8 cellular contexts compared by ENCODE assay signal in the genomic region with DNA sequence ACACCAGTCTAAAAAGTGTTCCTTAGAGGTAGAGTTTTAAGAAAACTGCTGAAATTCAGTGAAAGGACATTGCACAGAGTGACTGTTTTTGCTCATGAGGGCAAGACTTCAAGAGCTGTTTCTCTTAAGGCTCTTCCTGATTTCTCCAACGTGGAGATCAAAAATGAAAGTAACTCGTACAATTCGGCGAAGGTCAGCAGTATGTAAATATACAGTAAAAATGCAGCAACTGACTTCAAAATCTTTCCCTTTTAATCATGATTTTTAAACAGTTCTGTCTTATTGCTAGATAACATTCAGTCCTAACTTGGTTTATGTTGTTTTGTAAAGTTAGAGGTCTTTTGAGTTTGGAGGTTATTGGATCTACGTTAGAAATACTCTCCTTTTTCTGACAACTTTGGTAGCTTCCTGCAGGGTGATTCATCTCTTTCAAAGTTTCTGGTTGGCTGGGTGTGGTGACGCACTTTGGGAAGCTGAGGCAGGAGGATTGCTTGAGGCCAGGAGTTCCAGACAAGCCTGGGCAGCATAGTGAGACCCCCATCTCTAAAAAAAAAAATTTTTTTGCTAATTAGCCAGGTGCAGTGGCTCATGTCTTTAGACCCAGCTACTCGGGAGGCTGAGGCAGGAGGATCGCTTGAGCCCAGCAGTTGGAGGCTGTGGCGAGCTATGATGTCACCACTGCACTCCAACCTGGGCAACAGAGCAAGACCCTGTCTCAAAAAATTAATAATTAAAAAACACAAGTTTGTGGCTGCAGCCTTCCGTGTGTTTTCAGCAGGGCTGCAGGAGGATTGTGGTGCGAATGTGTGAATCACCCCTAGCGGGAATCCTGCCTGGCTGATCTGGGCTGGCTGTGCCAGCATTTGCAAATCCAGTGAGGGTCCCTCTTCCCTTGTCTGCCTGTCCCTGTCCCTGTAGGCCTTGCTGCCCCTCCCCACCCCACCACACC. TPM values are rescaled to one million over a fixed set of nuclear protein-coding genes. Genes with fewer than 3 reads are reported as not detected.
DNase-seq lines count a peak whose midpoint lies in the region; ATAC-seq, FAIRE-seq and TF ChIP-seq lines count a peak whose summit lies in the region.

No MANE protein-coding gene starts in this region.

- H3K79me2 ChIP-seq in K562 (ENCODE audit: control insufficient read depth, insufficient read depth, low read length), result peaks cover 31% of the 10 kb centered on the region

- H3K27me3 ChIP-seq in K562 (ENCODE audit: control insufficient read depth in 2 of 2, insufficient read depth in 2 of 2, low read length in 2 of 2) (no peaks in the 10 kb centered on the region), right lobe of liver (no peaks in the 10 kb centered on the region), thymus (ENCODE audit: control insufficient read depth, insufficient read depth) (no peaks in the 10 kb centered on the region)

- TF ChIP-seq CTCF in K562 (IDR thresholded peaks at IDR 0.05 in 2 of 3, conservative IDR thresholded peaks at IDR 0.05 in 1 of 3; ENCODE audit: insufficient read depth in 2 of 3, low read depth in 1 of 3, low read length in 3 of 3) (no peak), right lobe of liver (IDR thresholded peaks at IDR 0.05) (no peak)

- peak overlapping the region; percentile 48 to 52; a peak in 2 of 4 replicates for H3K9ac ChIP-seq in K562 (ENCODE audit: insufficient read depth in 1 of 2, low read depth in 2 of 2, low read length in 2 of 2)

- H3K4me3 ChIP-seq in K562 (no peak overlapping the region), right lobe of liver (peak overlapping the region; percentile 16 to 38 (median 20)), thymus (ENCODE audit: low read length) (peak overlapping the region; percentile 51)

- no peak overlapping the region for H2AFZ ChIP-seq in K562 (ENCODE audit: low read depth, low read length)

- TF ChIP-seq EP300 in K562 (IDR thresholded peaks at IDR 0.05; ENCODE audit: low read length), result no peak

- H3K9me1 ChIP-seq in K562 (ENCODE audit: control insufficient read depth, insufficient read depth, low read length), result peaks cover 3% of the 10 kb centered on the region

- H3K4me2 ChIP-seq in K562 (ENCODE audit: insufficient read depth, low read length), result peak overlapping the region; percentile 59; the same call in 1 of the 2 replicates

- peak; percentile 39 to 85 for DNase-seq in NOMO-1 (lab: John Stamatoyannopoulos, UW; ENCODE audit: unreplicated experiment in 2 of 2)
- no peak for DNase-seq in K562 (ENCODE audit: extremely low read depth in 1 of 4, low spot score in 3 of 4)
- no peak for DNase-seq in right lobe of liver
- DNase-seq in NK-92 treated with Interleukin-12 subunit alpha and Interleukin-12 subunit beta, amount 100 ng/mL, for 24 hours (lab: John Stamatoyannopoulos, UW), result no peak

- H3K4me1 ChIP-seq in K562 (replicated peaks in 1 of 2; ENCODE audit: control insufficient read depth in 2 of 2, insufficient read depth in 2 of 2, low read length in 2 of 2), result peaks cover 18 to 32% of the 10 kb centered on the region in 2 experiments
- H3K4me1 ChIP-seq in right lobe of liver, result peaks cover 0 to 23% (median 12%) of the 10 kb centered on the region in 4 donors
- H3K4me1 ChIP-seq in thymus (ENCODE audit: control insufficient read depth, insufficient read depth, low read length), result peaks cover 15% of the 10 kb centered on the region

- POLR2A ChIA-PET in K562 (lab: Yijun Ruan, JAX), result interaction anchor here (0.5 to 0.7 kb wide), 2 partner anchors 41 to 71 kb away, joined by 3 read pairs; no protein-coding TSS in a partner anchor

- TF ChIP-seq POLR2A in K562 (conservative IDR thresholded peaks at IDR 0.05) (no peak), right lobe of liver (IDR thresholded peaks at IDR 0.05) (no peak)

- in situ Hi-C loops in K562 (cut with MboI), result no loop called here

- H3K27ac ChIP-seq in K562 (ENCODE audit: extremely low read depth, low read depth, low read length) (peak overlapping the region; percentile 85; the same call in 2 of the 3 replicates), right lobe of liver (peak overlapping the region; percentile 81 to 97 (median 85)), thymus (ENCODE audit: low read depth) (peak overlapping the region; percentile 95)

- BruUV-seq in K562 (replicated peaks; lab: Mats Ljungman, UMichigan), result no TSS peak

- CTCF ChIA-PET in K562 (lab: Yijun Ruan, JAX; ENCODE audit: low intra/inter-chr PET ratio), result no interaction called here

- H4K20me1 ChIP-seq in K562 (replicated peaks; ENCODE audit: control insufficient read depth, insufficient read depth, low read length), result peaks cover 5% of the 10 kb centered on the region

- peak; percentile 32 for FAIRE-seq in K562 (lab: Jason Lieb, UNC)

- 78% methylated on average over 11 of the region's 12 CpGs for WGBS in K562 (ENCODE audit: insufficient coverage, low coverage, missing lambda C conversion rate)
- WGBS in right lobe of liver (ENCODE audit: insufficient coverage, low coverage, low lambda C conversion rate, missing lambda C conversion rate), result 30% methylated on average over 9 of the region's 12 CpGs
- 50% methylated on average over 12 of the region's 12 CpGs for WGBS in thymus

- H3K9me3 ChIP-seq in K562 (replicated peaks; ENCODE audit: control insufficient read depth, insufficient read depth, low read depth, low read length) (no peaks in the 10 kb centered on the region), right lobe of liver (no peaks in the 10 kb centered on the region), thymus (ENCODE audit: control insufficient read depth) (no peaks in the 10 kb centered on the region)

- intact Hi-C loops in K562 (cut with micrococcal nuclease) (no loop called here), right lobe of liver (cut with DNase I) (no loop called here)

- ATAC-seq in GM18502 (IDR thresholded peaks at IDR 0.05; ENCODE audit: poor library complexity, unreplicated experiment) (peak; percentile 42), K562 (no peak), right lobe of liver (peak in 2 of 4 donors; percentile 15 to 32), HG03521 (IDR thresholded peaks at IDR 0.05; ENCODE audit: unreplicated experiment) (no peak), GM21529 (IDR thresholded peaks at IDR 0.05; ENCODE audit: unreplicated experiment) (no peak)

- TF ChIP-seq RAD21 in K562 (CRISPR knock-in tag; conservative IDR thresholded peaks at IDR 0.05 in 1 of 2, IDR thresholded peaks at IDR 0.05 in 1 of 2), result no peak

- H3K36me3 ChIP-seq in K562 (ENCODE audit: control insufficient read depth, insufficient read depth, low read length), result peaks cover 69% of the 10 kb centered on the region
- peaks cover 0 to 10% (median 3%) of the 10 kb centered on the region in 4 donors for H3K36me3 ChIP-seq in right lobe of liver
- H3K36me3 ChIP-seq in thymus (ENCODE audit: control insufficient read depth, insufficient read depth), result peaks cover 24% of the 10 kb centered on the region

TF ChIP-seq in K562, 482 proteins besides CTCF, POLR2A, EP300 and RAD21 (continues in another document):
- TF ChIP-seq, protein P1, sequence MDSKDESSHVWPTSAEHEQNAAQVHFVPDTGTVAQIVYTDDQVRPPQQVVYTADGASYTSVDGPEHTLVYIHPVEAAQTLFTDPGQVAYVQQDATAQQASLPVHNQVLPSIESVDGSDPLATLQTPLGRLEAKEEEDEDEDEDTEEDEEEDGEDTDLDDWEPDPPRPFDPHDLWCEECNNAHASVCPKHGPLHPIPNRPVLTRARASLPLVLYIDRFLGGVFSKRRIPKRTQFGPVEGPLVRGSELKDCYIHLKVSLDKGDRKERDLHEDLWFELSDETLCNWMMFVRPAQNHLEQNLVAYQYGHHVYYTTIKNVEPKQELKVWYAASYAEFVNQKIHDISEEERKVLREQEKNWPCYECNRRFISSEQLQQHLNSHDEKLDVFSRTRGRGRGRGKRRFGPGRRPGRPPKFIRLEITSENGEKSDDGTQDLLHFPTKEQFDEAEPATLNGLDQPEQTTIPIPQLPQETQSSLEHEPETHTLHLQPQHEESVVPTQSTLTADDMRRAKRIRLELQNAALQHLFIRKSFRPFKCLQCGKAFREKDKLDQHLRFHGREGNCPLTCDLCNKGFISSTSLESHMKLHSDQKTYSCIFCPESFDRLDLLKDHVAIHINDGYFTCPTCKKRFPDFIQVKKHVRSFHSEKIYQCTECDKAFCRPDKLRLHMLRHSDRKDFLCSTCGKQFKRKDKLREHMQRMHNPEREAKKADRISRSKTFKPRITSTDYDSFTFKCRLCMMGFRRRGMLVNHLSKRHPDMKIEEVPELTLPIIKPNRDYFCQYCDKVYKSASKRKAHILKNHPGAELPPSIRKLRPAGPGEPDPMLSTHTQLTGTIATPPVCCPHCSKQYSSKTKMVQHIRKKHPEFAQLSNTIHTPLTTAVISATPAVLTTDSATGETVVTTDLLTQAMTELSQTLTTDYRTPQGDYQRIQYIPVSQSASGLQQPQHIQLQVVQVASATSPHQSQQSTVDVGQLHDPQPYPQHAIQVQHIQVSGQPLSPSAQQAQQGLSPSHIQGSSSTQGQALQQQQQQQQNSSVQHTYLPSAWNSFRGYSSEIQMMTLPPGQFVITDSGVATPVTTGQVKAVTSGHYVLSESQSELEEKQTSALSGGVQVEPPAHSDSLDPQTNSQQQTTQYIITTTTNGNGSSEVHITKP (IDR thresholded peaks at IDR 0.05; ENCODE audit: partially characterized antibody), result peak; percentile 85
- TF ChIP-seq FOXM1 (IDR thresholded peaks at IDR 0.05; ENCODE audit: low read depth) (no peak), FOXM1 (CRISPR knock-in tag; IDR thresholded peaks at IDR 0.05; ENCODE audit: low read depth) (no peak), MTA2 (IDR thresholded peaks at IDR 0.05; ENCODE audit: low read depth) (no peak)

RNA-seq across cellular contexts. Expression of a gene that starts 29.2 kb away (rescaled TPM):
- total RNA-seq in K562 (2011; cell fraction: chromatin; rRNA removed; ENCODE audit: low replicate concordance), result 41.6 and 134 TPM in 2 replicates
- total RNA-seq in K562 (2011; cell fraction: nucleolus; rRNA removed), result 104 and 127 TPM in 2 replicates
- total RNA-seq in K562 (2011; cell fraction: nucleoplasm; rRNA removed), result 53.1 and 59.0 TPM in 2 replicates
- total RNA-seq in K562 (2014; rRNA removed), result 19.8 and 23.1 TPM in 2 replicates
- 2.7 and 3.3 TPM in 2 replicates for total RNA-seq in K562 (2014; rRNA removed; fragmentation: Illumina TruSeq; extraction: Trizol)
- total RNA-seq in K562 (2015; rRNA removed; fragmentation: Illumina TruSeq; extraction: Trizol), result 11.1 and 12.6 TPM in 2 replicates
- 25.6 and 31.1 TPM in 2 replicates for total RNA-seq in K562 (2021)
- polyA plus RNA-seq in K562 (2011; rRNA removed), result 6.4 and 13.9 TPM in 2 replicates
- 8.3 and 24.8 TPM in 2 replicates for polyA plus RNA-seq in K562 (2011; cell fraction: cytosol; rRNA removed)
- polyA plus RNA-seq in K562 (2011; cell fraction: nucleus; rRNA removed), result 60.3 and 105 TPM in 2 replicates
- 21.4 and 42.0 TPM in 2 replicates for polyA plus RNA-seq in K562 (2012)
- 4.1 and 9.6 TPM in 2 replicates for polyA plus RNA-seq in K562 (2014; fragmentation: Illumina TruSeq; extraction: Trizol)
- under 1 TPM; 0.06 to 0.98 TPM for polyA plus RNA-seq in K562 (2014; fragmentation: Nextera tagmentation; extraction: Ambion mirVana)
- polyA plus RNA-seq in K562 (2014; rRNA removed), result 22.1 and 26.3 TPM in 2 replicates
- 2.1 and 3.0 TPM in 2 replicates for polyA minus RNA-seq in K562 (2011; rRNA and poly(A)+ RNA removed)
- polyA minus RNA-seq in K562 (2011; cell fraction: cytosol; rRNA and poly(A)+ RNA removed), result 8.8 and 9.3 TPM in 2 replicates
- polyA minus RNA-seq in K562 (2011; cell fraction: nucleus; rRNA and poly(A)+ RNA removed), result 28.7 and 31.2 TPM in 2 replicates
- 10 to 100 TPM in 5 of 6 experiments, 1 to 10 TPM in 1; 9.7 to 23.6 (median 14.2) TPM for total RNA-seq in right lobe of liver
- polyA plus RNA-seq in thymus, result 104 TPM

Comparison
In these comparisons a context has a peak if more than half of its experiments do, and no peak if none do; other contexts are left out.
1. DNase-seq: peak in NOMO-1 (2 of 2); none in K562 (0 of 4), right lobe of liver (0 of 3) and NK-92 treated with Interleukin-12 subunit alpha and Interleukin-12 subunit beta, amount 100 ng/mL, for 24 hours (single experiment).
2. Peak in every context shown above with its lines, with median percentiles within 50 percentile points of each other: H3K27ac ChIP-seq.